Comparison of ENCODE assay signal across 8 cellular contexts in the genomic region with DNA sequence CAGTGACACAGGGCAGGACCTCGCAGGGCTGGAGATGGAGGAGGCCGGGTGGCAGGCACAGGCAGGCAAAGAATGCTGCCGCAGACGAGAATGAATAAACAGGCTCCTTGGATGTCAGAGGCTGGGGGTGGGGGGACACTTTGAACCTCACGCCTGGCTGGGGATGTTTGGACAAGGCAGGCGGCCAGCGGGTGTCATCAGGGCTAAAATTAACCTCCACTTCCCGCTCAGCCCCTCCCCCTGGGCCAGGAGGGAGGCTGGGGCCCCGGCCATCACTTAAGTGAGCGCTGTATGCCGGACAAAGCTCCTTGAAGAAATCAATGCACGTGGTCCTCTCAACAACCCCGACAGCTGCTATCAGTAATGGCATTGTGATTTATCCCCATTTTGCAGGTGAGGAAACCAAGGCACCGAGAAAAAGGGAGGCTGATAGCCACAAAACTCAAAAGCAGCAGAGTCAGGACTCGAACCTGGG. TPM values are rescaled to one million over a fixed set of nuclear protein-coding genes. Genes with fewer than 3 reads are reported as not detected.
DNase-seq lines count a peak whose midpoint lies in the region; ATAC-seq, FAIRE-seq and TF ChIP-seq lines count a peak whose summit lies in the region.
"Had no signal": no experiment of that assay in that cellular context is flagged by ENCODE, and none has a peak within 500 bp of the region (broad histone marks: within the 10 kb centered on the region; RNA-seq: fewer than 3 reads in every experiment).

No MANE protein-coding gene starts in this region.

- peak in 3 of 4 donors; percentile 67 to 84 (median 70) for ATAC-seq in pancreas
- ATAC-seq in HG03045 (IDR thresholded peaks at IDR 0.05; ENCODE audit: unreplicated experiment) = no peak

- intact Hi-C loops in pancreas (cut with DNase I) = no loop called here

- H3K36me3 ChIP-seq in HUES48 (ENCODE audit: control insufficient read depth, insufficient read depth, low read length) (no peaks in the 10 kb centered on the region), pancreas (no peaks in the 10 kb centered on the region)

- peak overlapping the region; percentile 20 for H3K27ac ChIP-seq in HUES48 (ENCODE audit: low read depth, low read length)
- no peak overlapping the region for H3K27ac ChIP-seq in pancreas

- no peaks in the 10 kb centered on the region for H3K9me3 ChIP-seq in HUES48 (ENCODE audit: control insufficient read depth, insufficient read depth, low read length)
- H3K9me3 ChIP-seq in pancreas = no peaks in the 10 kb centered on the region

- FAIRE-seq in pancreas (lab: Jason Lieb, UNC) = no peak

- no peak for TF ChIP-seq CTCF in epithelial cell of proximal tubule (conservative IDR thresholded peaks at IDR 0.05; ENCODE audit: low read depth, low read length)
- no peak for TF ChIP-seq CTCF in pancreas (IDR thresholded peaks at IDR 0.05)

- H3K4me3 ChIP-seq in HUES48 (ENCODE audit: low read depth, low read length) (no peak overlapping the region), epithelial cell of proximal tubule (ENCODE audit: low read depth, low read length) (no peak overlapping the region), pancreas (no peak overlapping the region)

- H3K4me1 ChIP-seq in HUES48 (ENCODE audit: control insufficient read depth, insufficient read depth, low read length) (peaks cover 6% of the 10 kb centered on the region; the same call in 1 of the 2 replicates), pancreas (peaks cover 0 to 5% (median 0%) of the 10 kb centered on the region in 3 donors)

- H3K27me3 ChIP-seq in HUES48 (ENCODE audit: control insufficient read depth, insufficient read depth, low read length) (no peaks in the 10 kb centered on the region), pancreas (peaks cover 0 to 4% (median 0%) of the 10 kb centered on the region in 4 donors)

- 15 to 16% methylated on average over 14 to 15 of the region's 15 CpGs for WGBS in pancreas, 2 donors

- peak; percentile 33 for DNase-seq in epithelial cell of proximal tubule (ENCODE audit: low read depth)
- DNase-seq in pancreas = peak in 1 of 6 donors; percentile 42
- DNase-seq in SIG-M5 treated with dmso at 0.1 percent for 504 hours (lab: John Stamatoyannopoulos, UW; ENCODE audit: unreplicated experiment) = no peak
- DNase-seq in mesenteric fat pad (ENCODE audit: low spot score) = no peak
- DNase-seq: NCI-H526 had no signal

- no peak overlapping the region for H3K9ac ChIP-seq in HUES48 (ENCODE audit: low read depth, low read length)

RNA-seq across cellular contexts. Expression of gene FUT5, which starts 10.3 kb away (rescaled TPM):
- total RNA-seq in epithelial cell of proximal tubule (not detected in 2 replicates), pancreas (not detected), mesenteric fat pad (not detected)
- polyA plus RNA-seq in pancreas = not detected
- total RNA-seq: glomerular endothelial cell had no signal

RNA-seq across cellular contexts. Expression of gene NDUFA11, which starts 22.9 kb away (rescaled TPM):
- total RNA-seq in epithelial cell of proximal tubule = 246 and 384 TPM in 2 replicates
- 100 to 1,000 TPM in 1 of 6 donors, 10 to 100 TPM in 5; 58.0 to 104 (median 82.0) TPM for total RNA-seq in pancreas
- polyA plus RNA-seq in pancreas = 100 to 1,000 TPM; 161 to 209 TPM
- total RNA-seq in mesenteric fat pad = 186 TPM

RNA-seq across cellular contexts. Expression of gene VMAC, which starts 24.0 kb away (rescaled TPM):
- total RNA-seq in epithelial cell of proximal tubule (0.87 and 2.2 TPM in 2 replicates), pancreas (1 to 10 TPM; 2.9 to 5.6 (median 4.6) TPM), mesenteric fat pad (3.0 TPM)
- 10 to 100 TPM in 1 of 2 donors, 1 to 10 TPM in 1; 4.0 to 10.1 TPM for polyA plus RNA-seq in pancreas

RNA-seq across cellular contexts. Expression of gene FUT3, which starts 29.4 kb away (rescaled TPM):
- total RNA-seq in epithelial cell of proximal tubule (1.4 and 5.4 TPM in 2 replicates), pancreas (10 to 100 TPM in 2 of 6 donors, 1 to 10 TPM in 4; 3.3 to 13.9 (median 5.7) TPM), mesenteric fat pad (not detected)
- 10 to 100 TPM in 1 of 2 donors, 1 to 10 TPM in 1; 9.7 to 12.0 TPM for polyA plus RNA-seq in pancreas
- total RNA-seq: glomerular endothelial cell had no signal

RNA-seq across cellular contexts. Expression of gene CAPS, which starts 33.4 kb away (rescaled TPM):
- total RNA-seq in epithelial cell of proximal tubule (4.2 and 10.5 TPM in 2 replicates), pancreas (10 to 100 TPM; 10.5 to 23.2 (median 14.0) TPM), mesenteric fat pad (4.4 TPM)
- polyA plus RNA-seq in pancreas = 10 to 100 TPM; 62.9 to 77.2 TPM
